9 cellular contexts compared by ENCODE assay signal in the genomic region with DNA sequence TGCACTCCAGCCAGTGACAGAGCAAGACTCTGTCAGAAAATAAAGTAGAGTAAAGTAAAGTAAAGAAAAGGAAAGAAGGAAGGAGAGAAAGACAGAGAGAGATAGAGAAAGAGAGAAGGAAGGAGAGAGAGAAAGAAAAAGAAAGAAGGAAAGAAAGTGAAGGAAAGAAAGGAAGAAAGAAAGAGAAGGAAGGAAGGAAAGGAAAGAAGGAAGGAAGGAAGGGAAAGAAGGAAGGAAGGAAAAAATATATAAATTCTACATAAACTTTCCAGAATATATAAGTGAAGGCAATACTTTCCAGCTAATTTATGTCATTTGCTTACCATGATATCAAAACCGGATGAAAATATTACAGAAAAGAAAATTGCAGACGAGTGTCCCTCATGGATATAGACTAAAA.
"Had no signal": no experiment of that assay in that cellular context is flagged by ENCODE, and none has a peak within 500 bp of the region (broad histone marks: within the 10 kb centered on the region; RNA-seq: fewer than 3 reads in every experiment).

No MANE protein-coding gene starts in this region.

- DNase-seq: H9, HCEC 1CT, HFFc6, KG1 had no signal

- H3K4me3 ChIP-seq: GM23338 had no signal

- H2AFZ ChIP-seq: GM23338 had no signal

- ATAC-seq: GM23338, HepG2 had no signal

- H3K27me3 Mint-ChIP-seq: IgD-negative memory B cell had no signal

- H3K4me3 Mint-ChIP-seq: GM23338, H9, HFFc6, IgD-negative memory B cell had no signal

- FAIRE-seq: H54, HepG2 had no signal

- H3K27ac Mint-ChIP-seq: GM23338, H9, HFFc6 had no signal

- H3K9me3 Mint-ChIP-seq: GM23338, H9, HFFc6 had no signal

- H3K4me2 ChIP-seq: GM23338 had no signal

- H3K27ac ChIP-seq: HL-60 had no signal
